1 cellular context compared by ENCODE assay signal in genomic region chr19:33379151-33379829, GRCh38.
TF ChIP-seq lines count a peak whose summit lies in the region.

No MANE protein-coding gene starts in this region.

TF ChIP-seq in GM23338, 12 proteins besides CTCF, POLR2A, EP300 and RAD21 (continued from another document):
- no peak for TF ChIP-seq ETS1 (IDR thresholded peaks at IDR 0.05)
- no peak for TF ChIP-seq EZH2 (IDR thresholded peaks at IDR 0.05; ENCODE audit: low read depth, unreplicated experiment)
- no peak for TF ChIP-seq REST (IDR thresholded peaks at IDR 0.05; ENCODE audit: unreplicated experiment)
- no peak for TF ChIP-seq STAT1 (IDR thresholded peaks at IDR 0.05; ENCODE audit: unreplicated experiment)
- no peak for TF ChIP-seq JUNB (IDR thresholded peaks at IDR 0.05; ENCODE audit: unreplicated experiment)
- no peak for TF ChIP-seq ZNF114 (CRISPR knock-in tag; IDR thresholded peaks at IDR 0.05)
- TF ChIP-seq NANOG (IDR thresholded peaks at IDR 0.05; ENCODE audit: borderline replicate concordance) = no peak
